Comparison of ENCODE assay signal across 27 cellular contexts in genomic region chr10:59651902-59652301, GRCh38. TPM values are rescaled to one million over a fixed set of nuclear protein-coding genes. Genes with fewer than 3 reads are reported as not detected.
"Had no signal": no experiment of that assay in that cellular context is flagged by ENCODE, and none has a peak within 500 bp of the region (broad histone marks: within the 10 kb centered on the region; RNA-seq: fewer than 3 reads in every experiment).

No MANE protein-coding gene starts in this region.

- H3K36me3 Mint-ChIP-seq: naive thymus-derived CD4-positive, alpha-beta T cell; natural killer cell treated with Interleukin-12 subunit alpha and Interleukin-12 subunit beta and Interleukin-15 and Interleukin-18, amount 100 ng/mL, for 72 hours had no signal

- H3K9me3 ChIP-seq: left ventricle myocardium inferior, pancreas, prostate gland, stomach, testis, thyroid gland, transverse colon, upper lobe of left lung, vagina had no signal

- H3K36me3 ChIP-seq: left ventricle myocardium inferior, pancreas, prostate gland, stomach, thyroid gland, transverse colon, upper lobe of left lung, vagina had no signal

- DNase-seq: islet precursor cell; left ventricle myocardium inferior; mesendoderm; naive thymus-derived CD4-positive, alpha-beta T cell; nucleus accumbens; pancreas; posterior cingulate gyrus; retina; right cardiac atrium; stimulated activated CD4-positive, alpha-beta T cell treated with anti-CD3 and anti-CD28 coated beads, Interleukin-12 subunit alpha, Interleukin-12 subunit beta, amount 100 ng/mL, for 4 hours; stimulated activated CD4-positive, alpha-beta T cell treated with anti-CD3 and anti-CD28 coated beads, Interleukin-15, amount 100 ng/mL, for 24 hours; stimulated activated CD4-positive, alpha-beta T cell treated with anti-CD3 and anti-CD28 coated beads, Interleukin-2, amount 100 ng/mL, for 24 hours; stimulated activated CD4-positive, alpha-beta T cell treated with anti-CD3 and anti-CD28 coated beads, Interleukin-4, amount 100 ng/mL, for 1 hour; stimulated activated naive CD4-positive, alpha-beta T cell treated with Interleukin-2 at 50 U/mL for 16 hours; stomach; testis; thyroid gland; transverse colon; upper lobe of left lung had no signal

- ATAC-seq: naive thymus-derived CD4-positive, alpha-beta T cell; natural killer cell treated with Interleukin-12 subunit alpha and Interleukin-12 subunit beta and Interleukin-15 and Interleukin-18, amount 100 ng/mL, for 72 hours; pancreas; right cardiac atrium; sciatic nerve had no signal

- H3K4me1 ChIP-seq: pancreas, prostate gland, transverse colon, upper lobe of left lung had no signal

- H3K27ac Mint-ChIP-seq: mesothelial cell of epicardium; naive thymus-derived CD4-positive, alpha-beta T cell; natural killer cell treated with Interleukin-12 subunit alpha and Interleukin-12 subunit beta and Interleukin-15 and Interleukin-18, amount 100 ng/mL, for 72 hours had no signal

- H3K4me3 ChIP-seq: left ventricle myocardium inferior, lung, pancreas, prostate gland, skin epidermis, stomach, testis, thyroid gland, transverse colon, upper lobe of left lung, vagina had no signal

- H3K9me3 Mint-ChIP-seq: natural killer cell treated with Interleukin-12 subunit alpha and Interleukin-12 subunit beta and Interleukin-15 and Interleukin-18, amount 100 ng/mL, for 72 hours had no signal

- H3K27me3 ChIP-seq: stomach, testis, thyroid gland, transverse colon, upper lobe of left lung, vagina had no signal

- H3K4me3 Mint-ChIP-seq: mesothelial cell of epicardium; naive thymus-derived CD4-positive, alpha-beta T cell; natural killer cell treated with Interleukin-12 subunit alpha and Interleukin-12 subunit beta and Interleukin-15 and Interleukin-18, amount 100 ng/mL, for 72 hours had no signal

- H3K27ac ChIP-seq: left ventricle myocardium inferior, pancreas, prostate gland, skin epidermis, stomach, testis, thyroid gland, transverse colon, upper lobe of left lung, vagina had no signal

- FAIRE-seq: pancreas had no signal

RNA-seq across cellular contexts. Expression of gene SLC16A9, which starts 57.7 kb away (rescaled TPM):
- total RNA-seq: mononuclear cell had no signal
- polyA plus RNA-seq: naive thymus-derived CD4-positive, alpha-beta T cell had no signal
